ENCODE assay signal across 23 cellular contexts in the genomic region with DNA sequence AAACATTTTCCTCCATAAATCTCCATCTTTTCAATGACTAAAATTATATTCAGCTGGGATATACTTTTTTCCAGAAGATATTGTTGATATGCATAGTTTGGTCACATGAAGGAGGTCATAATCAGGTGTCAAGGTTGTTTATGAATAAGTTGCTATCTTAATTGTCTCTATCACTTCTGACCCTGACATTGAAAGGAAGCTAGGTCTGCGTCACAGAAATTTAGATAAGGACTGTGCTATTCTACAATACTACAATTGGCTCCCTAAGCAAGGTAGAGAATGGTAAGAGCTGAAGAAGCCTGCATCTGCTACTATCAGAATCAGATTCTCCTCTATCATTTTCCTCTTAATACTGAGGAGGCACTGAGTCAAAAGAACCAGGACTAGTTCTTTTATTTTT.
"Had no signal": no experiment of that assay in that cellular context is flagged by ENCODE, and none has a peak within 500 bp of the region (broad histone marks: within the 10 kb centered on the region; RNA-seq: fewer than 3 reads in every experiment).

No MANE protein-coding gene starts in this region.

- H3K9me3 ChIP-seq: Peyer's patch had no signal

- H3K27ac ChIP-seq: Peyer's patch, RWPE1, WERI-Rb-1 had no signal

- H3K4me3 ChIP-seq: Peyer's patch had no signal

- DNase-seq: activated CD4-positive, alpha-beta memory T cell treated with anti-CD3 and anti-CD28 coated beads, Interleukin-2, amount 10 ng/mL, durations not matched to agents 7 days and 5 days; activated CD4-positive, alpha-beta T cell treated with anti-CD3 and anti-CD28 coated beads for 36 hours; activated CD4-positive, alpha-beta T cell treated with anti-CD3 and anti-CD28 coated beads, Interleukin-2, amount 50 U/mL, for 1 hour; activated gamma-delta T cell; activated naive CD4-positive, alpha-beta T cell treated with anti-CD3 and anti-CD28 coated beads for 36 hours; activated T-cell treated with anti-CD3 and anti-CD28 coated beads for 4 hours; activated T-cell treated with anti-CD3 and anti-CD28 coated beads, Interleukin-2, amount 50 U/mL, for 48 hours; KG1; NCI-H1048; NCI-H146; NCI-H187 treated with DMSO at 0.1 percent for 48 hours; NCI-H2081 treated with DMSO at 0.1 percent for 48 hours; NCI-H446; NCI-H524; Peyer's patch; SHP77 treated with DMSO at 0.1 percent for 48 hours; T-helper 2 cell; T1000; WERI-Rb-1 had no signal

- H3K27ac Mint-ChIP-seq: activated CD4-positive, alpha-beta memory T cell treated with anti-CD3 and anti-CD28 coated beads, Interleukin-2, amount 10 ng/mL, durations not matched to agents 7 days and 5 days; activated CD4-positive, alpha-beta T cell treated with anti-CD3 and anti-CD28 coated beads for 36 hours; activated naive CD4-positive, alpha-beta T cell treated with anti-CD3 and anti-CD28 coated beads for 36 hours; activated naive CD8-positive, alpha-beta T cell; activated T-helper 17 cell treated with anti-CD3 and anti-CD28 coated beads, Interleukin-2, amount 50 U/mL, for 72 hours had no signal

- H3K27me3 Mint-ChIP-seq: activated CD4-positive, alpha-beta memory T cell treated with anti-CD3 and anti-CD28 coated beads, Interleukin-2, amount 10 ng/mL, durations not matched to agents 7 days and 5 days; activated CD4-positive, alpha-beta T cell treated with anti-CD3 and anti-CD28 coated beads for 36 hours; activated naive CD8-positive, alpha-beta T cell; activated T-helper 17 cell treated with anti-CD3 and anti-CD28 coated beads, Interleukin-2, amount 50 U/mL, for 72 hours had no signal

- H3K4me1 Mint-ChIP-seq: activated T-helper 17 cell treated with anti-CD3 and anti-CD28 coated beads, Interleukin-2, amount 50 U/mL, for 72 hours had no signal

- H3K4me3 Mint-ChIP-seq: activated CD4-positive, alpha-beta memory T cell treated with anti-CD3 and anti-CD28 coated beads, Interleukin-2, amount 10 ng/mL, durations not matched to agents 7 days and 5 days; activated CD4-positive, alpha-beta T cell treated with anti-CD3 and anti-CD28 coated beads for 36 hours; activated naive CD4-positive, alpha-beta T cell treated with anti-CD3 and anti-CD28 coated beads for 36 hours; activated naive CD8-positive, alpha-beta T cell; activated T-helper 17 cell treated with anti-CD3 and anti-CD28 coated beads, Interleukin-2, amount 50 U/mL, for 72 hours had no signal

- FAIRE-seq: TTC549 had no signal

- ATAC-seq: activated CD4-positive, alpha-beta T cell treated with anti-CD3 and anti-CD28 coated beads for 36 hours; activated T-helper 17 cell treated with anti-CD3 and anti-CD28 coated beads, Interleukin-2, amount 50 U/mL, for 72 hours had no signal

- H3K4me1 ChIP-seq: Peyer's patch had no signal

- H3K9me3 Mint-ChIP-seq: activated T-helper 17 cell treated with anti-CD3 and anti-CD28 coated beads, Interleukin-2, amount 50 U/mL, for 72 hours had no signal

- H3K27me3 ChIP-seq: Peyer's patch had no signal
